Comparison of ENCODE assay signal across 1 cellular context in the genomic region with DNA sequence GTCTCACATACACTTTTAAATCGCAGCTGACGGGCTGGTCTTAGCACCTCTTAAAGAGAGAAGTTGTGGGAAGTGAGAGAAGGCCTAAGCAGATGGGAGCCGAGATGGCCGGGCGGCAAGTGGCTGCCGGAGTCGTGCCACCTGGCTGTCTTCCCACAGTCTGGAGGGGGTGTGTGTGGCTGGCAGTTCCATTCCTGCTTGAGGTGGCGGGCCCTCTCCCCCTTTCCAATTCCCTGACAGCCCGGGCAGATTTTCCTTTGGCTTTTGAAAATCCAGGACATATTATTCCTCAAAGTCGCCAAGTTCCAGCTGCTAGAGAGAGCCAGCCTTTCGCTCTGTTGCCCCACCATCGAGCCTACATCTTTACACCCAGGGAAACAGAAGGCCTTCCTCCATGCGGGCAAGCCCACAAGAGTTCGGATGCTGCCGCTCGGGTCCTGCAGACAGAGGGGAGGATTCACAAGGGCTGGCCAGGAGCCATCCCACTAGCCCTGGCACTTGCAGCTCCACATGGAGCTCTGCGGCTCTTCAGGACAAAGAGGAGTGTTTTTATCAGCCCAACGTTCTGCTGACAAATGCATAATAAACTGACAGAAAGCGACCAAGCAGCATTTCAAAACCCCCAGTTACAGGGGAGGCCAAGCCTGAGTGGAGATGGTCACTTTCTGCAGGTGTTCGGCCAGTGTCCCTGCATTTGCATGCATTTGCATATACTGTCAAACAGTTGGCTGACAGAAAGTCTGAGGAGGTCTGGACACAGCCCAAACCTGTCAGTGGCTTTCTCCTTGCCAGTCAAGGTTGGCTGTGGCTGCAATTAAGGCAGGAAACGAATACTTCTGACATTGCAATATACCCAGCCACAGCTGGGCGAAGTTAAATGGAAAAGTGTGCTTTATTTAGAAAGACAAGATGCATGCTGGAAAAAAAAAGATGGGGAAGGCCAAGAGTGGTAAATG.
TF ChIP-seq lines count a peak whose summit lies in the region.

No MANE protein-coding gene starts in this region.

TF ChIP-seq in GM23338, 12 proteins besides CTCF, POLR2A, EP300 and RAD21 (continued from another document):
- TF ChIP-seq, protein P1, sequence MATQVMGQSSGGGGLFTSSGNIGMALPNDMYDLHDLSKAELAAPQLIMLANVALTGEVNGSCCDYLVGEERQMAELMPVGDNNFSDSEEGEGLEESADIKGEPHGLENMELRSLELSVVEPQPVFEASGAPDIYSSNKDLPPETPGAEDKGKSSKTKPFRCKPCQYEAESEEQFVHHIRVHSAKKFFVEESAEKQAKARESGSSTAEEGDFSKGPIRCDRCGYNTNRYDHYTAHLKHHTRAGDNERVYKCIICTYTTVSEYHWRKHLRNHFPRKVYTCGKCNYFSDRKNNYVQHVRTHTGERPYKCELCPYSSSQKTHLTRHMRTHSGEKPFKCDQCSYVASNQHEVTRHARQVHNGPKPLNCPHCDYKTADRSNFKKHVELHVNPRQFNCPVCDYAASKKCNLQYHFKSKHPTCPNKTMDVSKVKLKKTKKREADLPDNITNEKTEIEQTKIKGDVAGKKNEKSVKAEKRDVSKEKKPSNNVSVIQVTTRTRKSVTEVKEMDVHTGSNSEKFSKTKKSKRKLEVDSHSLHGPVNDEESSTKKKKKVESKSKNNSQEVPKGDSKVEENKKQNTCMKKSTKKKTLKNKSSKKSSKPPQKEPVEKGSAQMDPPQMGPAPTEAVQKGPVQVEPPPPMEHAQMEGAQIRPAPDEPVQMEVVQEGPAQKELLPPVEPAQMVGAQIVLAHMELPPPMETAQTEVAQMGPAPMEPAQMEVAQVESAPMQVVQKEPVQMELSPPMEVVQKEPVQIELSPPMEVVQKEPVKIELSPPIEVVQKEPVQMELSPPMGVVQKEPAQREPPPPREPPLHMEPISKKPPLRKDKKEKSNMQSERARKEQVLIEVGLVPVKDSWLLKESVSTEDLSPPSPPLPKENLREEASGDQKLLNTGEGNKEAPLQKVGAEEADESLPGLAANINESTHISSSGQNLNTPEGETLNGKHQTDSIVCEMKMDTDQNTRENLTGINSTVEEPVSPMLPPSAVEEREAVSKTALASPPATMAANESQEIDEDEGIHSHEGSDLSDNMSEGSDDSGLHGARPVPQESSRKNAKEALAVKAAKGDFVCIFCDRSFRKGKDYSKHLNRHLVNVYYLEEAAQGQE (IDR thresholded peaks at IDR 0.05; ENCODE audit: unreplicated experiment), result no peak
- TF ChIP-seq ZNF331 (CRISPR knock-in tag; IDR thresholded peaks at IDR 0.05; ENCODE audit: low read depth) (no peak), EZH2 (IDR thresholded peaks at IDR 0.05; ENCODE audit: low read depth, unreplicated experiment) (no peak), STAT1 (IDR thresholded peaks at IDR 0.05; ENCODE audit: unreplicated experiment) (no peak)
- TF ChIP-seq, protein P2, sequence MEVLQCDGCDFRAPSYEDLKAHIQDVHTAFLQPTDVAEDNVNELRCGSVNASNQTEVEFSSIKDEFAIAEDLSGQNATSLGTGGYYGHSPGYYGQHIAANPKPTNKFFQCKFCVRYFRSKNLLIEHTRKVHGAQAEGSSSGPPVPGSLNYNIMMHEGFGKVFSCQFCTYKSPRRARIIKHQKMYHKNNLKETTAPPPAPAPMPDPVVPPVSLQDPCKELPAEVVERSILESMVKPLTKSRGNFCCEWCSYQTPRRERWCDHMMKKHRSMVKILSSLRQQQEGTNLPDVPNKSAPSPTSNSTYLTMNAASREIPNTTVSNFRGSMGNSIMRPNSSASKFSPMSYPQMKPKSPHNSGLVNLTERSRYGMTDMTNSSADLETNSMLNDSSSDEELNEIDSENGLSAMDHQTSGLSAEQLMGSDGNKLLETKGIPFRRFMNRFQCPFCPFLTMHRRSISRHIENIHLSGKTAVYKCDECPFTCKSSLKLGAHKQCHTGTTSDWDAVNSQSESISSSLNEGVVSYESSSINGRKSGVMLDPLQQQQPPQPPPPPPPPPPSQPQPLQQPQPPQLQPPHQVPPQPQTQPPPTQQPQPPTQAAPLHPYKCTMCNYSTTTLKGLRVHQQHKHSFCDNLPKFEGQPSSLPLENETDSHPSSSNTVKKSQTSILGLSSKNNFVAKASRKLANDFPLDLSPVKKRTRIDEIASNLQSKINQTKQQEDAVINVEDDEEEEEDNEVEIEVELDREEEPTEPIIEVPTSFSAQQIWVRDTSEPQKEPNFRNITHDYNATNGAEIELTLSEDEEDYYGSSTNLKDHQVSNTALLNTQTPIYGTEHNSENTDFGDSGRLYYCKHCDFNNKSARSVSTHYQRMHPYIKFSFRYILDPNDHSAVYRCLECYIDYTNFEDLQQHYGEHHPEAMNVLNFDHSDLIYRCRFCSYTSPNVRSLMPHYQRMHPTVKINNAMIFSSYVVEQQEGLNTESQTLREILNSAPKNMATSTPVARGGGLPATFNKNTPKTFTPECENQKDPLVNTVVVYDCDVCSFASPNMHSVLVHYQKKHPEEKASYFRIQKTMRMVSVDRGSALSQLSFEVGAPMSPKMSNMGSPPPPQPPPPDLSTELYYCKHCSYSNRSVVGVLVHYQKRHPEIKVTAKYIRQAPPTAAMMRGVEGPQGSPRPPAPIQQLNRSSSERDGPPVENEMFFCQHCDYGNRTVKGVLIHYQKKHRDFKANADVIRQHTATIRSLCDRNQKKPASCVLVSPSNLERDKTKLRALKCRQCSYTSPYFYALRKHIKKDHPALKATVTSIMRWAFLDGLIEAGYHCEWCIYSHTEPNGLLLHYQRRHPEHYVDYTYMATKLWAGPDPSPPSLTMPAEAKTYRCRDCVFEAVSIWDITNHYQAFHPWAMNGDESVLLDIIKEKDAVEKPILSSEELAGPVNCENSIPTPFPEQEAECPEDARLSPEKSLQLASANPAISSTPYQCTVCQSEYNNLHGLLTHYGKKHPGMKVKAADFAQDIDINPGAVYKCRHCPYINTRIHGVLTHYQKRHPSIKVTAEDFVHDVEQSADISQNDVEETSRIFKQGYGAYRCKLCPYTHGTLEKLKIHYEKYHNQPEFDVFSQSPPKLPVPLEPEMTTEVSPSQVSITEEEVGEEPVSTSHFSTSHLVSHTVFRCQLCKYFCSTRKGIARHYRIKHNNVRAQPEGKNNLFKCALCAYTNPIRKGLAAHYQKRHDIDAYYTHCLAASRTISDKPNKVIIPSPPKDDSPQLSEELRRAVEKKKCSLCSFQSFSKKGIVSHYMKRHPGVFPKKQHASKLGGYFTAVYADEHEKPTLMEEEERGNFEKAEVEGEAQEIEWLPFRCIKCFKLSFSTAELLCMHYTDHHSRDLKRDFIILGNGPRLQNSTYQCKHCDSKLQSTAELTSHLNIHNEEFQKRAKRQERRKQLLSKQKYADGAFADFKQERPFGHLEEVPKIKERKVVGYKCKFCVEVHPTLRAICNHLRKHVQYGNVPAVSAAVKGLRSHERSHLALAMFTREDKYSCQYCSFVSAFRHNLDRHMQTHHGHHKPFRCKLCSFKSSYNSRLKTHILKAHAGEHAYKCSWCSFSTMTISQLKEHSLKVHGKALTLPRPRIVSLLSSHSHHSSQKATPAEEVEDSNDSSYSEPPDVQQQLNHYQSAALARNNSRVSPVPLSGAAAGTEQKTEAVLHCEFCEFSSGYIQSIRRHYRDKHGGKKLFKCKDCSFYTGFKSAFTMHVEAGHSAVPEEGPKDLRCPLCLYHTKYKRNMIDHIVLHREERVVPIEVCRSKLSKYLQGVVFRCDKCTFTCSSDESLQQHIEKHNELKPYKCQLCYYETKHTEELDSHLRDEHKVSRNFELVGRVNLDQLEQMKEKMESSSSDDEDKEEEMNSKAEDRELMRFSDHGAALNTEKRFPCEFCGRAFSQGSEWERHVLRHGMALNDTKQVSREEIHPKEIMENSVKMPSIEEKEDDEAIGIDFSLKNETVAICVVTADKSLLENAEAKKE (CRISPR knock-in tag; IDR thresholded peaks at IDR 0.05), result no peak
